18 cellular contexts compared by ENCODE assay signal in genomic region chr16:10966129-10966528, GRCh38. TPM values are rescaled to one million over a fixed set of nuclear protein-coding genes. Genes with fewer than 3 reads are reported as not detected.
DNase-seq lines count a peak whose midpoint lies in the region; ATAC-seq and TF ChIP-seq lines count a peak whose summit lies in the region.
"Had no signal": no experiment of that assay in that cellular context is flagged by ENCODE, and none has a peak within 500 bp of the region (broad histone marks: within the 10 kb centered on the region; RNA-seq: fewer than 3 reads in every experiment).

No MANE protein-coding gene starts in this region.

- peaks cover 89% of the 10 kb centered on the region for H3K36me3 Mint-ChIP-seq in activated T-cell treated with anti-CD3 and anti-CD28 coated beads, Interleukin-2, amount 50 U/mL, for 24 hours (ENCODE audit: low read depth)
- H3K36me3 Mint-ChIP-seq in IgD-negative memory B cell (peaks cover 12% of the 10 kb centered on the region), naive B cell (peaks cover 25 to 29% of the 10 kb centered on the region in 2 donors)
- H3K36me3 Mint-ChIP-seq in activated CD8-positive, alpha-beta T cell treated with anti-CD3 and anti-CD28 coated beads for 36 hours (ENCODE audit: low read depth): peaks cover 40% of the 10 kb centered on the region

- no peak for TF ChIP-seq CTCF in activated CD8-positive, alpha-beta T cell treated with anti-CD3 and anti-CD28 coated beads for 36 hours (IDR thresholded peaks at IDR 0.05)
- TF ChIP-seq CTCF in GM20000 (IDR thresholded peaks at IDR 0.05; ENCODE audit: extremely low read depth, missing control alignments): no peak

- no peak for ATAC-seq in activated CD8-positive, alpha-beta T cell treated with anti-CD3 and anti-CD28 coated beads for 36 hours
- no peak for ATAC-seq in naive B cell (ENCODE audit: low read depth in 2 of 2)
- no peak for ATAC-seq in HG02981 (IDR thresholded peaks at IDR 0.05; ENCODE audit: unreplicated experiment)
- ATAC-seq in GM19467 (IDR thresholded peaks at IDR 0.05; ENCODE audit: unreplicated experiment): no peak
- ATAC-seq: left lobe of liver had no signal

- H3K27me3 Mint-ChIP-seq in activated T-cell treated with anti-CD3 and anti-CD28 coated beads, Interleukin-2, amount 50 U/mL, for 24 hours: no peaks in the 10 kb centered on the region
- no peaks in the 10 kb centered on the region for H3K27me3 Mint-ChIP-seq in IgD-negative memory B cell
- H3K27me3 Mint-ChIP-seq in activated CD8-positive, alpha-beta T cell treated with anti-CD3 and anti-CD28 coated beads for 36 hours: no peaks in the 10 kb centered on the region
- H3K27me3 Mint-ChIP-seq in naive B cell: no peaks in the 10 kb centered on the region

- peak overlapping the region; percentile 65 for H3K4me3 Mint-ChIP-seq in activated T-cell treated with anti-CD3 and anti-CD28 coated beads, Interleukin-2, amount 50 U/mL, for 24 hours
- H3K4me3 Mint-ChIP-seq in IgD-negative memory B cell (peak overlapping the region in 3 of 4 donors; percentile 29 to 88 (median 31)), naive B cell (peak overlapping the region in 3 of 8 donors; percentile 21 to 36 (median 29))
- H3K4me3 Mint-ChIP-seq in activated CD8-positive, alpha-beta T cell treated with anti-CD3 and anti-CD28 coated beads for 36 hours: no peak overlapping the region
- H3K4me3 Mint-ChIP-seq: brain; CD8-positive, alpha-beta T cell had no signal

- DNase-seq in activated T-cell treated with anti-CD3 and anti-CD28 coated beads, Interleukin-2, amount 50 U/mL, for 24 hours: no peak
- no peak for DNase-seq in activated T-cell treated with anti-CD3 and anti-CD28 coated beads, Interleukin-2, amount 50 U/mL, for 1 hour
- no peak for DNase-seq in activated CD8-positive, alpha-beta T cell treated with anti-CD3 and anti-CD28 coated beads for 36 hours
- DNase-seq in naive B cell (no peak), GM20000 (ENCODE audit: low spot score) (no peak)
- DNase-seq: activated gamma-delta T cell treated with Interleukin-2 at 50 U/mL for 16 hours; CD8-positive, alpha-beta T cell; DMS79 treated with DMSO at 0.1 percent for 48 hours; NCI-H2029; NCI-H510A; occipital lobe; SHP77 treated with DMSO at 0.1 percent for 48 hours; stomach had no signal

- H3K4me1 Mint-ChIP-seq in activated T-cell treated with anti-CD3 and anti-CD28 coated beads, Interleukin-2, amount 50 U/mL, for 24 hours (ENCODE audit: low read depth): peaks cover 76% of the 10 kb centered on the region
- peaks cover 27 to 31% (median 28%) of the 10 kb centered on the region in 3 donors for H3K4me1 Mint-ChIP-seq in IgD-negative memory B cell
- peaks cover 42% of the 10 kb centered on the region for H3K4me1 Mint-ChIP-seq in activated CD8-positive, alpha-beta T cell treated with anti-CD3 and anti-CD28 coated beads for 36 hours (ENCODE audit: low read depth)
- peaks cover 22 to 37% (median 26%) of the 10 kb centered on the region in 3 donors for H3K4me1 Mint-ChIP-seq in naive B cell

- peak overlapping the region; percentile 99 for H3K27ac Mint-ChIP-seq in activated T-cell treated with anti-CD3 and anti-CD28 coated beads, Interleukin-2, amount 50 U/mL, for 24 hours
- H3K27ac Mint-ChIP-seq in IgD-negative memory B cell (peak overlapping the region; percentile 84 to 100 (median 94)), naive B cell (peak overlapping the region; percentile 58 to 96 (median 94))
- peak overlapping the region; percentile 84 for H3K27ac Mint-ChIP-seq in activated CD8-positive, alpha-beta T cell treated with anti-CD3 and anti-CD28 coated beads for 36 hours
- H3K27ac Mint-ChIP-seq: brain; CD8-positive, alpha-beta T cell had no signal

- CTCF ChIA-PET in activated CD8-positive, alpha-beta T cell treated with anti-CD3 and anti-CD28 coated beads for 36 hours (lab: Charles Lee): interaction anchor here (1.0 to 6.7 kb wide), 8 partner anchors 8 to 438 kb away, joined by 4 to 121 read pairs (median 26); partner anchors contain the start of gene SOCS1

- intact Hi-C loops in activated CD8-positive, alpha-beta T cell treated with anti-CD3 and anti-CD28 coated beads for 36 hours (cut with micrococcal nuclease): no loop called here

- peaks cover 7% of the 10 kb centered on the region for H3K9me3 Mint-ChIP-seq in activated T-cell treated with anti-CD3 and anti-CD28 coated beads, Interleukin-2, amount 50 U/mL, for 24 hours
- H3K9me3 Mint-ChIP-seq in IgD-negative memory B cell: no peaks in the 10 kb centered on the region
- H3K9me3 Mint-ChIP-seq in activated CD8-positive, alpha-beta T cell treated with anti-CD3 and anti-CD28 coated beads for 36 hours: peaks cover 8% of the 10 kb centered on the region
- no peaks in the 10 kb centered on the region for H3K9me3 Mint-ChIP-seq in naive B cell
- H3K9me3 Mint-ChIP-seq: brain; CD8-positive, alpha-beta T cell had no signal

- POLR2A ChIA-PET in activated CD8-positive, alpha-beta T cell treated with anti-CD3 and anti-CD28 coated beads for 36 hours (lab: Charles Lee): interaction anchor here (0.6 to 8.3 kb wide), 5 partner anchors 8 to 288 kb away, joined by 3 to 94 read pairs (median 4); partner anchors contain the start of gene SOCS1

RNA-seq across cellular contexts. Expression of gene CLEC16A, which starts 21.8 kb away (rescaled TPM):
- polyA plus RNA-seq in IgD-negative memory B cell (21.1 TPM), naive B cell (ENCODE audit: low read depth in 6 of 6) (10 to 100 TPM; 11.8 to 34.9 (median 18.7) TPM)
- 10 to 100 TPM; 20.4 to 21.7 TPM for total RNA-seq in activated CD8-positive, alpha-beta T cell treated with anti-CD3 and anti-CD28 coated beads for 36 hours

RNA-seq across cellular contexts. Expression of gene DEXI, which starts 23.9 kb away (rescaled TPM):
- polyA plus RNA-seq in IgD-negative memory B cell: 11.4 TPM
- total RNA-seq in activated CD8-positive, alpha-beta T cell treated with anti-CD3 and anti-CD28 coated beads for 36 hours: 10 to 100 TPM; 24.8 to 25.3 TPM
- polyA plus RNA-seq in naive B cell (ENCODE audit: low read depth in 6 of 6): 10 to 100 TPM; 10.1 to 22.6 (median 15.6) TPM
